In the genomic region with DNA sequence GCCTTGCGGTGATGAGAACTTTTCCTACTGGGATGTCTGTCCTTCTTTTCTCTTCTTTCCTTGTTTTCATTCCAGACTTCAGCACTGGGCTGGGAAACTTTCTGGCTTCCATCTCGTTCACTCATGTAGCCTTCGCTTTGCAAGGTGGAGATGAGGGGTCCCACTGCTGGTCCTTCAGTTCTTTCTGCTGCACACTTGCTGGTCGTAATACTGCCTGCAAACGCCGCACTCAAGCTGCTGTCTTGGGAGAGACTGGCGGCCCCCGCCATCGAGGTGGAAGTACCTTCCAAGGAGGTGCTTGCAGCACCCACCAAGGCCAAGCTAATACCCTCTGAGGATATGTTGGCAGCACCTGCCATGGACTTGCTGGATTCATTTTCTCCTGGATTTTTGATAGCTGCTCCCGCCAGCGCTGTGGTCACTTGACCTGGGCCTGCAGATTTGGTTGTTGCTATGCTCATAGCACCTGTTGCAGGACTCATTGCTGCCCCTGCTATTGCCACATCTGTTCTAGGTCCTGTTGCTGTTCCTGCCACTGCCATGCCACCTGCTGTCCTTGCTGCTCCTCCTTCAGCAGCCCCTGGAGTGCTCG, we compare ENCODE assay signal across 23 cellular contexts. TPM values are rescaled to one million over a fixed set of nuclear protein-coding genes. Genes with fewer than 3 reads are reported as not detected.
DNase-seq lines count a peak whose midpoint lies in the region; ATAC-seq and TF ChIP-seq lines count a peak whose summit lies in the region.
"Had no signal": no experiment of that assay in that cellular context is flagged by ENCODE, and none has a peak within 500 bp of the region (broad histone marks: within the 10 kb centered on the region; RNA-seq: fewer than 3 reads in every experiment).

No MANE protein-coding gene starts in this region.

- H3K27me3 ChIP-seq in CD4-positive, alpha-beta memory T cell (ENCODE audit: insufficient read depth, low read length), result no peaks in the 10 kb centered on the region
- H3K27me3 ChIP-seq: Peyer's patch had no signal

- intact Hi-C loops in activated CD8-positive, alpha-beta T cell treated with anti-CD3 and anti-CD28 coated beads for 36 hours (cut with micrococcal nuclease), result no loop called here
- intact Hi-C loops in CD4-positive, alpha-beta memory T cell (cut with micrococcal nuclease), result no loop called here

- H3K4me3 Mint-ChIP-seq in activated CD8-positive, alpha-beta T cell treated with anti-CD3 and anti-CD28 coated beads, Interleukin-2, amount 10 ng/mL, durations not matched to agents 7 days and 5 days, result no peak overlapping the region
- no peak overlapping the region for H3K4me3 Mint-ChIP-seq in activated CD8-positive, alpha-beta T cell treated with anti-CD3 and anti-CD28 coated beads for 36 hours
- no peak overlapping the region for H3K4me3 Mint-ChIP-seq in CD4-positive, alpha-beta memory T cell
- no peak overlapping the region for H3K4me3 Mint-ChIP-seq in T-cell
- H3K4me3 Mint-ChIP-seq: CD8-positive, alpha-beta T cell had no signal

- peaks cover 2% of the 10 kb centered on the region for H3K36me3 Mint-ChIP-seq in activated CD8-positive, alpha-beta T cell treated with anti-CD3 and anti-CD28 coated beads, Interleukin-2, amount 10 ng/mL, durations not matched to agents 7 days and 5 days (ENCODE audit: low read depth)
- H3K36me3 Mint-ChIP-seq in activated CD8-positive, alpha-beta T cell treated with anti-CD3 and anti-CD28 coated beads for 36 hours (ENCODE audit: low read depth), result peaks cover 2% of the 10 kb centered on the region
- no peaks in the 10 kb centered on the region for H3K36me3 Mint-ChIP-seq in CD4-positive, alpha-beta memory T cell
- no peaks in the 10 kb centered on the region for H3K36me3 Mint-ChIP-seq in T-cell
- H3K36me3 Mint-ChIP-seq: CD8-positive, alpha-beta T cell had no signal

- H3K9me3 Mint-ChIP-seq in activated CD8-positive, alpha-beta T cell treated with anti-CD3 and anti-CD28 coated beads, Interleukin-2, amount 10 ng/mL, durations not matched to agents 7 days and 5 days (ENCODE audit: insufficient read depth), result no peaks in the 10 kb centered on the region
- H3K9me3 Mint-ChIP-seq in activated CD8-positive, alpha-beta T cell treated with anti-CD3 and anti-CD28 coated beads for 36 hours, result no peaks in the 10 kb centered on the region
- H3K9me3 Mint-ChIP-seq in CD4-positive, alpha-beta memory T cell, result no peaks in the 10 kb centered on the region
- H3K9me3 Mint-ChIP-seq in T-cell, result peaks cover 0 to 4% (median 0%) of the 10 kb centered on the region in 3 donors
- H3K9me3 Mint-ChIP-seq: CD8-positive, alpha-beta T cell had no signal

- H3K27ac ChIP-seq in CD4-positive, alpha-beta memory T cell (ENCODE audit: low read depth, low read length), result no peak overlapping the region
- H3K27ac ChIP-seq: A549, KMS-11, Peyer's patch had no signal

- no peaks in the 10 kb centered on the region for H3K27me3 Mint-ChIP-seq in activated CD8-positive, alpha-beta T cell treated with anti-CD3 and anti-CD28 coated beads, Interleukin-2, amount 10 ng/mL, durations not matched to agents 7 days and 5 days (ENCODE audit: low read depth)
- no peaks in the 10 kb centered on the region for H3K27me3 Mint-ChIP-seq in activated CD8-positive, alpha-beta T cell treated with anti-CD3 and anti-CD28 coated beads for 36 hours
- no peaks in the 10 kb centered on the region for H3K27me3 Mint-ChIP-seq in CD4-positive, alpha-beta memory T cell
- H3K27me3 Mint-ChIP-seq in T-cell, result no peaks in the 10 kb centered on the region

- H3K27ac Mint-ChIP-seq in activated CD8-positive, alpha-beta T cell treated with anti-CD3 and anti-CD28 coated beads, Interleukin-2, amount 10 ng/mL, durations not matched to agents 7 days and 5 days, result peak overlapping the region; percentile 18
- H3K27ac Mint-ChIP-seq in activated CD8-positive, alpha-beta T cell treated with anti-CD3 and anti-CD28 coated beads for 36 hours, result no peak overlapping the region
- H3K27ac Mint-ChIP-seq in CD4-positive, alpha-beta memory T cell, result peak overlapping the region in 4 of 7 donors; percentile 13 to 80 (median 34)
- peak overlapping the region; percentile 24 to 61 for H3K27ac Mint-ChIP-seq in T-cell
- H3K27ac Mint-ChIP-seq: CD8-positive, alpha-beta T cell had no signal

- no peaks in the 10 kb centered on the region for H3K36me3 ChIP-seq in CD4-positive, alpha-beta memory T cell (ENCODE audit: insufficient read depth, low read length)
- H3K36me3 ChIP-seq: Peyer's patch had no signal

- DNase-seq in activated CD8-positive, alpha-beta T cell treated with anti-CD3 and anti-CD28 coated beads, Interleukin-2, amount 10 ng/mL, durations not matched to agents 7 days and 5 days, result peak; percentile 19
- DNase-seq in activated CD8-positive, alpha-beta T cell treated with anti-CD3 and anti-CD28 coated beads for 36 hours, result no peak
- DNase-seq in CD4-positive, alpha-beta memory T cell, result no peak
- DNase-seq in T-cell, result no peak
- DNase-seq in myocyte (ENCODE audit: low read depth), result peak; percentile 18
- no peak for DNase-seq in NK-92 (lab: John Stamatoyannopoulos, UW; ENCODE audit: unreplicated experiment)
- DNase-seq: CD8-positive, alpha-beta T cell; DMS53; EL; GOT3; MV-4-11; NCI-H1694 treated with DMSO at 0.1 percent for 48 hours; NK-92 treated with Interleukin-12 subunit alpha and Interleukin-12 subunit beta, amount 100 ng/mL, for 24 hours; Peyer's patch had no signal

- H3K4me1 ChIP-seq in CD4-positive, alpha-beta memory T cell (ENCODE audit: insufficient read depth, low read length), result peaks cover 61% of the 10 kb centered on the region
- H3K4me1 ChIP-seq: A549, Peyer's patch had no signal

- peaks cover 57% of the 10 kb centered on the region for H3K4me1 Mint-ChIP-seq in activated CD8-positive, alpha-beta T cell treated with anti-CD3 and anti-CD28 coated beads, Interleukin-2, amount 10 ng/mL, durations not matched to agents 7 days and 5 days (ENCODE audit: low read depth)
- H3K4me1 Mint-ChIP-seq in activated CD8-positive, alpha-beta T cell treated with anti-CD3 and anti-CD28 coated beads for 36 hours (ENCODE audit: low read depth), result peaks cover 66% of the 10 kb centered on the region
- peaks cover 47 to 86% (median 61%) of the 10 kb centered on the region in 4 donors for H3K4me1 Mint-ChIP-seq in CD4-positive, alpha-beta memory T cell
- peaks cover 56 to 70% (median 68%) of the 10 kb centered on the region in 3 donors for H3K4me1 Mint-ChIP-seq in T-cell

- POLR2A ChIA-PET in activated CD8-positive, alpha-beta T cell treated with anti-CD3 and anti-CD28 coated beads, Interleukin-2, amount 10 ng/mL, durations not matched to agents 7 days and 5 days (lab: Charles Lee), result interaction anchor here (0.9 kb wide), 1 partner anchor 8 kb away, joined by 3 read pairs; no protein-coding TSS in a partner anchor
- POLR2A ChIA-PET in activated CD8-positive, alpha-beta T cell treated with anti-CD3 and anti-CD28 coated beads for 36 hours (lab: Charles Lee), result interaction anchor here (1.1 to 50.1 kb wide), 3 partner anchors 9 to 39 kb away, joined by 3 to 1980 read pairs (median 3); partner anchors contain the start of genes ITK and MED7
- POLR2A ChIA-PET in CD4-positive, alpha-beta memory T cell (lab: Charles Lee; ENCODE audit: partially characterized antibody), result interaction anchor here (1.0 to 11.1 kb wide), 4 partner anchors 9 to 103 kb away, joined by 3 to 171 read pairs (median 5); partner anchors contain the start of gene ITK
- POLR2A ChIA-PET in T-cell (lab: Charles Lee), result interaction anchor here in 1 of 2 donors (1.0 kb wide), 1 partner anchor 17 kb away, joined by 3 read pairs; the partner anchor contains the start of gene ITK

- CTCF ChIA-PET in activated CD8-positive, alpha-beta T cell treated with anti-CD3 and anti-CD28 coated beads, Interleukin-2, amount 10 ng/mL, durations not matched to agents 7 days and 5 days (lab: Charles Lee), result interaction anchor here (1.2 kb wide), 4 partner anchors 9 to 24 kb away, joined by 3 to 5 read pairs (median 4); no protein-coding TSS in a partner anchor
- CTCF ChIA-PET in activated CD8-positive, alpha-beta T cell treated with anti-CD3 and anti-CD28 coated beads for 36 hours (lab: Charles Lee), result interaction anchor here (0.9 to 2.7 kb wide), 3 partner anchors 9 to 27 kb away, joined by 3 to 16 read pairs (median 4); no protein-coding TSS in a partner anchor
- CTCF ChIA-PET in CD4-positive, alpha-beta memory T cell (lab: Charles Lee; ENCODE audit: partially characterized antibody), result interaction anchor here (2.4 kb wide), 1 partner anchor 9 kb away, joined by 7 read pairs; no protein-coding TSS in a partner anchor
- CTCF ChIA-PET in T-cell (lab: Charles Lee), result no interaction called here

- no peak for TF ChIP-seq CTCF in activated CD8-positive, alpha-beta T cell treated with anti-CD3 and anti-CD28 coated beads for 36 hours (IDR thresholded peaks at IDR 0.05)

- no peaks in the 10 kb centered on the region for H3K9me3 ChIP-seq in CD4-positive, alpha-beta memory T cell (ENCODE audit: control insufficient read depth in 1 of 2, low read length in 2 of 2)
- H3K9me3 ChIP-seq: A549, Peyer's patch had no signal

- no peak for ATAC-seq in activated CD8-positive, alpha-beta T cell treated with anti-CD3 and anti-CD28 coated beads, Interleukin-2, amount 10 ng/mL, durations not matched to agents 7 days and 5 days
- ATAC-seq in activated CD8-positive, alpha-beta T cell treated with anti-CD3 and anti-CD28 coated beads for 36 hours, result no peak
- ATAC-seq in T-cell (replicated peaks in 1 of 4) (no peak), HG03442 (IDR thresholded peaks at IDR 0.05; ENCODE audit: unreplicated experiment) (no peak), GM21367 (IDR thresholded peaks at IDR 0.05; ENCODE audit: unreplicated experiment) (no peak)
- ATAC-seq: A549; CD8-positive, alpha-beta T cell; GM12878; Right ventricle myocardium inferior had no signal

- no peak overlapping the region for H3K4me3 ChIP-seq in CD4-positive, alpha-beta memory T cell (ENCODE audit: low read length in 2 of 2)
- H3K4me3 ChIP-seq: A549, GM12878, Peyer's patch had no signal

RNA-seq across cellular contexts. Expression of gene GARIN3, which starts 3.0 kb away (rescaled TPM):
- not detected for total RNA-seq in activated CD8-positive, alpha-beta T cell treated with anti-CD3 and anti-CD28 coated beads, Interleukin-2, amount 10 ng/mL, durations not matched to agents 7 days and 5 days
- total RNA-seq in activated CD8-positive, alpha-beta T cell treated with anti-CD3 and anti-CD28 coated beads for 36 hours, result 1 to 10 TPM in 1 of 2 experiments, under 1 TPM in 1; 0.77 to 1.1 TPM
- total RNA-seq in CD4-positive, alpha-beta memory T cell, result not detected
- polyA plus RNA-seq in CD4-positive, alpha-beta memory T cell, result not detected
- not detected for total RNA-seq in T-cell
- total RNA-seq in myocyte, result not detected in 2 replicates
- polyA plus RNA-seq in myocyte (2012), result not detected
- total RNA-seq: CD8-positive, alpha-beta T cell; GM12878; HT-29; NCI-H460; Peyer's patch; Right ventricle myocardium inferior had no signal
- polyA plus RNA-seq: A549, BJ had no signal

RNA-seq across cellular contexts. Expression of gene ITK, which starts 17.6 kb away (rescaled TPM):
- total RNA-seq in activated CD8-positive, alpha-beta T cell treated with anti-CD3 and anti-CD28 coated beads, Interleukin-2, amount 10 ng/mL, durations not matched to agents 7 days and 5 days, result 100 to 1,000 TPM; 254 to 263 TPM
- 100 to 1,000 TPM; 229 to 236 TPM for total RNA-seq in activated CD8-positive, alpha-beta T cell treated with anti-CD3 and anti-CD28 coated beads for 36 hours
- total RNA-seq in CD4-positive, alpha-beta memory T cell, result 100 to 1,000 TPM; 398 to 421 TPM
- 100 to 1,000 TPM; 141 to 178 TPM for polyA plus RNA-seq in CD4-positive, alpha-beta memory T cell
- total RNA-seq in T-cell, result 100 to 1,000 TPM; 286 to 466 (median 338) TPM
- not detected in 2 replicates for total RNA-seq in myocyte
- not detected for polyA plus RNA-seq in myocyte (2012)
- total RNA-seq: HT-29 had no signal
- polyA plus RNA-seq: A549, BJ had no signal

RNA-seq across cellular contexts. Expression of gene MED7, which starts 20.4 kb away (rescaled TPM):
- 10 to 100 TPM; 13.1 to 13.9 TPM for total RNA-seq in activated CD8-positive, alpha-beta T cell treated with anti-CD3 and anti-CD28 coated beads, Interleukin-2, amount 10 ng/mL, durations not matched to agents 7 days and 5 days
- total RNA-seq in activated CD8-positive, alpha-beta T cell treated with anti-CD3 and anti-CD28 coated beads for 36 hours, result 10 to 100 TPM; 13.6 to 13.7 TPM
- total RNA-seq in CD4-positive, alpha-beta memory T cell, result 10 to 100 TPM; 18.9 to 20.3 TPM
- 10 to 100 TPM; 13.6 to 16.6 TPM for polyA plus RNA-seq in CD4-positive, alpha-beta memory T cell
- total RNA-seq in T-cell (10 to 100 TPM in 3 of 5 donors, 1 to 10 TPM in 2; 5.7 to 14.9 (median 13.1) TPM), myocyte (12.4 and 16.0 TPM in 2 replicates)
- polyA plus RNA-seq in myocyte (2012), result 11.0 TPM

RNA-seq across cellular contexts. Expression of gene HAVCR2, which starts 54.2 kb away (rescaled TPM):
- 10 to 100 TPM; 77.6 to 78.7 TPM for total RNA-seq in activated CD8-positive, alpha-beta T cell treated with anti-CD3 and anti-CD28 coated beads, Interleukin-2, amount 10 ng/mL, durations not matched to agents 7 days and 5 days
- total RNA-seq in activated CD8-positive, alpha-beta T cell treated with anti-CD3 and anti-CD28 coated beads for 36 hours, result 10 to 100 TPM; 28.7 to 34.6 TPM
- total RNA-seq in CD4-positive, alpha-beta memory T cell, result 1 to 10 TPM; 2.7 to 4.5 TPM
- polyA plus RNA-seq in CD4-positive, alpha-beta memory T cell, result 1 to 10 TPM; 4.9 to 8.4 TPM
- total RNA-seq in T-cell, result 1 to 10 TPM; 2.2 to 4.6 (median 3.2) TPM
- 0.37 and 2.4 TPM in 2 replicates for total RNA-seq in myocyte
- 0.40 TPM for polyA plus RNA-seq in myocyte (2012)
- total RNA-seq: HT-29, NCI-H460 had no signal
- polyA plus RNA-seq: BJ had no signal

Comparison
In these comparisons a context has a peak if more than half of its experiments do, and no peak if none do; other contexts are left out.
1. DNase-seq: peak in activated CD8-positive, alpha-beta T cell treated with anti-CD3 and anti-CD28 coated beads, Interleukin-2, amount 10 ng/mL, durations not matched to agents 7 days and 5 days (single experiment) and myocyte (single experiment); none in activated CD8-positive, alpha-beta T cell treated with anti-CD3 and anti-CD28 coated beads for 36 hours (single experiment), CD4-positive, alpha-beta memory T cell (0 of 5), T-cell (0 of 34) and NK-92 (single experiment).
2. RNA of gene ITK, which starts 17.6 kb away (total RNA-seq): 398 to 421 TPM in CD4-positive, alpha-beta memory T cell, 286 to 466 TPM in T-cell, 254 to 263 TPM in activated CD8-positive, alpha-beta T cell treated with anti-CD3 and anti-CD28 coated beads, Interleukin-2, amount 10 ng/mL, durations not matched to agents 7 days and 5 days and 229 to 236 TPM in activated CD8-positive, alpha-beta T cell treated with anti-CD3 and anti-CD28 coated beads for 36 hours; not detected in myocyte; every median in the first group is over 100 times any median in the second.
3. CTCF ChIA-PET loops: an anchor here in activated CD8-positive, alpha-beta T cell treated with anti-CD3 and anti-CD28 coated beads, Interleukin-2, amount 10 ng/mL, durations not matched to agents 7 days and 5 days (1.2 kb wide), activated CD8-positive, alpha-beta T cell treated with anti-CD3 and anti-CD28 coated beads for 36 hours (0.9 to 2.7 kb wide) and CD4-positive, alpha-beta memory T cell (2.4 kb wide); none called in T-cell.